In the genomic region with DNA sequence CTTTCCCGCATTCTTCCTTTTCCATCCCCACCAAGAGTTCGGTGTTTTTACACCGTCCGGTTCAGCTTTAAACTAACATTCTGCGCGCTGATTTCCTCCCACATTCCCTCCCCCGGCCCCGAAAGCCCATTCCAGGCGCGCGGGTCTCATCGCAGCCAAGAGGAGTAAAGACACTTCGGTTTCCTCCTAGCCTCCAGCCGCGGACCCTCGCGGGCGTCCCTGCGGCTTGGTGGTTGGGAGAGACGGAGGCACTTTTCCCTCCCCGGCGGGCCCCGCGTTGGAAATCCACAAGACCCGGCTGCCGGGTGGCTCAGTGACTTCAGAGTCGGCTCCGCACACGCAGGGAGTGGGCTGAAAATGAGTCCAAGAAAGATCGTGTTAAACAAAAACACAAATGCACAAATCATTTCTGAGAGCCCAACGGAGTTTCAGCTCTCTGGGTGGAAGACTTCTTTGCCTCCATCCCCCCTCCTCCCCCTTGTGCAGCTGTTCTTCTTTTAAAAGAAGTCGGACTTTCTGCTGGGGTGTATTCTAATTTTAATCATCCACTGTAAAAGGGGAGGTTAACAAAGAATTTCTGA, we compare ENCODE assay signal across 13 cellular contexts. TPM values are rescaled to one million over a fixed set of nuclear protein-coding genes. Genes with fewer than 3 reads are reported as not detected.
DNase-seq lines count a peak whose midpoint lies in the region; ATAC-seq and TF ChIP-seq lines count a peak whose summit lies in the region.
"Had no signal": no experiment of that assay in that cellular context is flagged by ENCODE, and none has a peak within 500 bp of the region (broad histone marks: within the 10 kb centered on the region; RNA-seq: fewer than 3 reads in every experiment).

No MANE protein-coding gene starts in this region.

- peak overlapping the region; percentile 45; the same call in 1 of the 2 replicates for H2AFZ ChIP-seq in MM.1S (ENCODE audit: low read length)

- no peaks in the 10 kb centered on the region for H3K4me1 ChIP-seq in MM.1S (ENCODE audit: low read length)

- no peak overlapping the region for H3K9ac ChIP-seq in MM.1S (ENCODE audit: low read length)

- H3K27me3 ChIP-seq in MM.1S (replicated peaks; ENCODE audit: insufficient read depth, low read length): peaks cover 26% of the 10 kb centered on the region

- H3K9me3 ChIP-seq in MM.1S (replicated peaks; ENCODE audit: insufficient read depth, low read length): no peaks in the 10 kb centered on the region
- H3K9me3 ChIP-seq: neutrophil had no signal

- DNase-seq in NCI-H82 (lab: John Stamatoyannopoulos, UW) (peak; percentile 60), NCI-H82 treated with DMSO at 0.1 percent for 48 hours (lab: John Stamatoyannopoulos, UW; ENCODE audit: unreplicated experiment) (no peak), MM.1S (no peak), epithelial cell of proximal tubule (ENCODE audit: low read depth) (no peak), skeletal muscle cell (ENCODE audit: low read depth) (no peak)
- DNase-seq: NCI-H345, SHP77 had no signal

- ATAC-seq in GM21515 (IDR thresholded peaks at IDR 0.05; ENCODE audit: unreplicated experiment): no peak
- ATAC-seq in GM21723 (IDR thresholded peaks at IDR 0.05; ENCODE audit: unreplicated experiment): no peak
- no peak for ATAC-seq in GM21737 (IDR thresholded peaks at IDR 0.05; ENCODE audit: unreplicated experiment)
- ATAC-seq: activated CD4-positive, CD25-positive, alpha-beta regulatory T cell treated with anti-CD3 and anti-CD28 coated beads, Interleukin-2, amount 50 U/mL, for 24 hours had no signal

- peak overlapping the region; percentile 52 for H3K4me3 ChIP-seq in MM.1S (ENCODE audit: low read length)
- H3K4me3 ChIP-seq in epithelial cell of proximal tubule (ENCODE audit: low read depth, low read length): peak overlapping the region; percentile 28
- peak overlapping the region; percentile 7 for H3K4me3 ChIP-seq in skeletal muscle cell (ENCODE audit: low read depth, low read length)

- H3K27ac ChIP-seq in MM.1S (ENCODE audit: low read length): no peak overlapping the region
- H3K27ac ChIP-seq: neutrophil had no signal

- H3F3A ChIP-seq in MM.1S (ENCODE audit: insufficient read depth, low read length): no peaks in the 10 kb centered on the region

- no peaks in the 10 kb centered on the region for H3K79me2 ChIP-seq in MM.1S (ENCODE audit: low read length)

- peak overlapping the region; percentile 57 for H3K4me2 ChIP-seq in MM.1S (ENCODE audit: low read depth, low read length)

- H3K36me3 ChIP-seq in MM.1S (replicated peaks; ENCODE audit: insufficient read depth, low read length): no peaks in the 10 kb centered on the region
- H3K36me3 ChIP-seq: neutrophil had no signal

- no peaks in the 10 kb centered on the region for H4K20me1 ChIP-seq in MM.1S (ENCODE audit: insufficient read depth, low read length)

- no peak for TF ChIP-seq CTCF in MM.1S (IDR thresholded peaks at IDR 0.05; ENCODE audit: low read length)
- no peak for TF ChIP-seq CTCF in epithelial cell of proximal tubule (conservative IDR thresholded peaks at IDR 0.05; ENCODE audit: low read depth, low read length)

- no peaks in the 10 kb centered on the region for H3K9me2 ChIP-seq in MM.1S (replicated peaks; ENCODE audit: insufficient read depth, low read length)

RNA-seq across cellular contexts. Expression of a gene that starts 2.0 kb away (rescaled TPM):
- not detected in 2 replicates for total RNA-seq in epithelial cell of proximal tubule
- total RNA-seq: kidney epithelial cell had no signal
